25 cellular contexts compared by ENCODE assay signal in genomic region chr2:153004627-153005026, GRCh38.
DNase-seq lines count a peak whose midpoint lies in the region; ATAC-seq and TF ChIP-seq lines count a peak whose summit lies in the region.
"Had no signal": no experiment of that assay in that cellular context is flagged by ENCODE, and none has a peak within 500 bp of the region (broad histone marks: within the 10 kb centered on the region; RNA-seq: fewer than 3 reads in every experiment).

No MANE protein-coding gene starts in this region.

- H3K36me3 ChIP-seq in GM06990 (ENCODE audit: control insufficient read depth, insufficient read depth, low read length), result no peaks in the 10 kb centered on the region
- H3K36me3 ChIP-seq: right atrium auricular region, tibial artery had no signal

- peak; percentile 3 for DNase-seq in GM06990 (ENCODE audit: extremely low read depth, insufficient read length)
- no peak for DNase-seq in NCI-H1694 treated with DMSO at 0.1 percent for 48 hours (lab: John Stamatoyannopoulos, UW)
- DNase-seq in A172 (ENCODE audit: low spot score), result no peak
- DNase-seq in NCI-H1436 (lab: John Stamatoyannopoulos, UW), result no peak
- DNase-seq: activated CD4-positive, alpha-beta T cell treated with anti-CD3 and anti-CD28 coated beads, Interleukin-2, amount 10 ng/mL, durations not matched to agents 24 days and 14 days; activated CD8-positive, alpha-beta memory T cell treated with anti-CD3 and anti-CD28 coated beads, Interleukin-2, amount 50 U/mL, for 4 hours; AML-193; CD8-positive, alpha-beta T cell; central memory CD4-positive, alpha-beta T cell; GOT3; left colon; mesendoderm; naive thymus-derived CD4-positive, alpha-beta T cell; NCI-H1105; NCI-H526; stimulated activated CD4-positive, alpha-beta T cell treated with anti-CD3 and anti-CD28 coated beads, Interleukin-4, amount 100 ng/mL, for 24 hours; stimulated activated naive CD8-positive, alpha-beta T cell treated with anti-CD3 and anti-CD28 coated beads, Interleukin-15, Interleukin-2, amounts not matched to agents 100 U/mL and 50 U/mL, for 24 hours; T-helper 17 cell; tibial artery had no signal

- H3K4me3 ChIP-seq in GM06990 (replicated peaks; ENCODE audit: low read depth, low read length), result no peak overlapping the region
- H3K4me3 ChIP-seq: right atrium auricular region, tibial artery had no signal

- peak; percentile 59 for ATAC-seq in GM18907 (IDR thresholded peaks at IDR 0.05; ENCODE audit: unreplicated experiment)
- ATAC-seq in HG02852 (IDR thresholded peaks at IDR 0.05; ENCODE audit: unreplicated experiment), result peak; percentile 83
- ATAC-seq in HG03565 (IDR thresholded peaks at IDR 0.05; ENCODE audit: unreplicated experiment), result peak; percentile 55
- ATAC-seq in HG03469 (IDR thresholded peaks at IDR 0.05; ENCODE audit: unreplicated experiment), result no peak
- ATAC-seq: activated T-helper 17 cell treated with anti-CD3 and anti-CD28 coated beads, Interleukin-2, amount 50 U/mL, for 72 hours; CD8-positive, alpha-beta T cell; left colon; naive thymus-derived CD4-positive, alpha-beta T cell; stimulated activated naive CD8-positive, alpha-beta T cell treated with anti-CD3 and anti-CD28 coated beads, Interleukin-15, Interleukin-2, amounts not matched to agents 100 U/mL and 50 U/mL, for 24 hours; T-helper 17 cell had no signal

- H3K27me3 ChIP-seq in GM06990 (replicated peaks; ENCODE audit: control insufficient read depth, insufficient read depth, low read length), result no peaks in the 10 kb centered on the region
- H3K27me3 ChIP-seq: right atrium auricular region, tibial artery had no signal

- TF ChIP-seq CTCF in GM06990 (IDR thresholded peaks at IDR 0.05; ENCODE audit: insufficient read depth, low read length, poor library complexity, severe bottlenecking), result no peak
